ENCODE assay signal across 29 cellular contexts in the genomic region with DNA sequence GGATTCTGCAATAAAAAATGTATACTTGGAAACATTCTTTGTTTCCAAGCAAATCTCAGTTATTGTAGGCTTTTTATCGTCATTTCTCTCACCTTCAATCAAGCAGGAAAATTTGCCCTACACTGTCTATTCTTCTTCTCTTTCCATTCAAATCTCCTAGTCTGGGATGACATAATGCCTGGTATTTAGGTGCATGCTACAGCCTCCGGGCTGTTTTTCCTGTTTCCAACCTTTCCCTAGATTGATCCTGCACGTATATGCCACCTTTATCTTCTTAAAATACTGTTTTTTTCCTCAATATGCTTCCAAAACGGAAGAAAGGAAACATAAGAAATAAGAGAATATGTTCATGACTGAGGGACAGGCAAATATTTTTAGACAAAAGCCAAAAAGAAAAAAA.
"Had no signal": no experiment of that assay in that cellular context is flagged by ENCODE, and none has a peak within 500 bp of the region (broad histone marks: within the 10 kb centered on the region; RNA-seq: fewer than 3 reads in every experiment).

No MANE protein-coding gene starts in this region.

- H3K9me3 Mint-ChIP-seq: natural killer cell treated with Interleukin-12 subunit alpha and Interleukin-12 subunit beta and Interleukin-15 and Interleukin-18, amount 100 ng/mL, for 72 hours; stimulated activated effector memory CD8-positive, alpha-beta T cell treated with anti-CD3 and anti-CD28 coated beads, Interleukin-12 subunit alpha, Interleukin-12 subunit beta, amount 100 ng/mL, for 72 hours; stimulated activated naive CD8-positive, alpha-beta T cell treated with anti-CD3 and anti-CD28 coated beads, Interleukin-15, amount 100 ng/mL, for 72 hours had no signal

- H3K4me3 ChIP-seq: neural progenitor cell, ovary, psoas muscle, right lobe of liver, sigmoid colon, suprapubic skin, testis, tibial artery, transverse colon, upper lobe of left lung, uterus had no signal

- H3K4me3 Mint-ChIP-seq: naive B cell; naive thymus-derived CD8-positive, alpha-beta T cell; natural killer cell treated with Interleukin-12 subunit alpha and Interleukin-12 subunit beta and Interleukin-15 and Interleukin-18, amount 100 ng/mL, for 72 hours; neural progenitor cell; stimulated activated effector memory CD8-positive, alpha-beta T cell treated with anti-CD3 and anti-CD28 coated beads, Interleukin-12 subunit alpha, Interleukin-12 subunit beta, amount 100 ng/mL, for 72 hours; stimulated activated naive CD8-positive, alpha-beta T cell treated with anti-CD3 and anti-CD28 coated beads, Interleukin-15, amount 100 ng/mL, for 72 hours had no signal

- H2AFZ ChIP-seq: neural progenitor cell, parathyroid adenoma had no signal

- H3K27me3 Mint-ChIP-seq: progenitor cell of endocrine pancreas; stimulated activated naive CD8-positive, alpha-beta T cell treated with anti-CD3 and anti-CD28 coated beads, Interleukin-15, amount 100 ng/mL, for 72 hours had no signal

- H3K79me2 ChIP-seq: parathyroid adenoma had no signal

- H3K4me2 ChIP-seq: neural progenitor cell had no signal

- H3K9me3 ChIP-seq: ovary, psoas muscle, right lobe of liver, sigmoid colon, suprapubic skin, testis, tibial artery, transverse colon, upper lobe of left lung, uterus had no signal

- ATAC-seq: naive thymus-derived CD8-positive, alpha-beta T cell; natural killer cell treated with Interleukin-12 subunit alpha and Interleukin-12 subunit beta and Interleukin-15 and Interleukin-18, amount 100 ng/mL, for 72 hours; psoas muscle; right cardiac atrium; right lobe of liver; stimulated activated effector memory CD8-positive, alpha-beta T cell treated with anti-CD3 and anti-CD28 coated beads, Interleukin-12 subunit alpha, Interleukin-12 subunit beta, amount 100 ng/mL, for 72 hours; stimulated activated naive CD8-positive, alpha-beta T cell treated with anti-CD3 and anti-CD28 coated beads, Interleukin-15, amount 100 ng/mL, for 72 hours; stimulated activated naive CD8-positive, alpha-beta T cell treated with anti-CD3 and anti-CD28 coated beads, Interleukin-15, Interleukin-2, amounts not matched to agents 100 U/mL and 50 U/mL, for 24 hours had no signal

- H3K27ac ChIP-seq: neural progenitor cell, parathyroid adenoma, psoas muscle, right lobe of liver, suprapubic skin, testis, tibial artery, transverse colon, upper lobe of left lung, uterus had no signal

- DNase-seq: naive B cell; naive thymus-derived CD8-positive, alpha-beta T cell; occipital lobe; posterior cingulate gyrus; psoas muscle; right cardiac atrium; right lobe of liver; sigmoid colon; small intestine; stimulated activated CD4-positive, alpha-beta T cell treated with anti-CD3 and anti-CD28 coated beads, Interleukin-15, amount 100 ng/mL, for 24 hours; stimulated activated CD4-positive, alpha-beta T cell treated with anti-CD3 and anti-CD28 coated beads, Interleukin-2, amount 100 ng/mL, for 24 hours; stimulated activated CD4-positive, alpha-beta T cell treated with anti-CD3 and anti-CD28 coated beads, Interleukin-2, amount 100 ng/mL, for 48 hours; stimulated activated CD4-positive, alpha-beta T cell treated with anti-CD3 and anti-CD28 coated beads, Interleukin-4, amount 100 ng/mL, for 24 hours; stimulated activated naive CD4-positive, alpha-beta T cell; stimulated activated naive CD8-positive, alpha-beta T cell treated with anti-CD3 and anti-CD28 coated beads, Interleukin-15, amount 100 ng/mL, for 72 hours; stimulated activated naive CD8-positive, alpha-beta T cell treated with anti-CD3 and anti-CD28 coated beads, Interleukin-15, Interleukin-2, amounts not matched to agents 100 U/mL and 50 U/mL, for 24 hours; substantia nigra; testis; tibial artery; transverse colon; uterus had no signal

- H3K9ac ChIP-seq: neural progenitor cell, parathyroid adenoma had no signal

- H3K27me3 ChIP-seq: neural progenitor cell, ovary, right lobe of liver, sigmoid colon, suprapubic skin, testis, tibial artery, transverse colon, upper lobe of left lung, uterus had no signal

- H3K36me3 ChIP-seq: neural progenitor cell, ovary, right lobe of liver, sigmoid colon, suprapubic skin, tibial artery, transverse colon, upper lobe of left lung, uterus had no signal

- H3K27ac Mint-ChIP-seq: naive B cell; naive thymus-derived CD8-positive, alpha-beta T cell; natural killer cell treated with Interleukin-12 subunit alpha and Interleukin-12 subunit beta and Interleukin-15 and Interleukin-18, amount 100 ng/mL, for 72 hours; neural progenitor cell; progenitor cell of endocrine pancreas; stimulated activated effector memory CD8-positive, alpha-beta T cell treated with anti-CD3 and anti-CD28 coated beads, Interleukin-12 subunit alpha, Interleukin-12 subunit beta, amount 100 ng/mL, for 72 hours; stimulated activated naive CD8-positive, alpha-beta T cell treated with anti-CD3 and anti-CD28 coated beads, Interleukin-15, amount 100 ng/mL, for 72 hours had no signal

- H3K4me1 Mint-ChIP-seq: naive B cell; naive thymus-derived CD8-positive, alpha-beta T cell; stimulated activated effector memory CD8-positive, alpha-beta T cell treated with anti-CD3 and anti-CD28 coated beads, Interleukin-12 subunit alpha, Interleukin-12 subunit beta, amount 100 ng/mL, for 72 hours; stimulated activated naive CD8-positive, alpha-beta T cell treated with anti-CD3 and anti-CD28 coated beads, Interleukin-15, amount 100 ng/mL, for 72 hours had no signal

- H3K36me3 Mint-ChIP-seq: naive B cell; natural killer cell treated with Interleukin-12 subunit alpha and Interleukin-12 subunit beta and Interleukin-15 and Interleukin-18, amount 100 ng/mL, for 72 hours; neural progenitor cell; stimulated activated effector memory CD8-positive, alpha-beta T cell treated with anti-CD3 and anti-CD28 coated beads, Interleukin-12 subunit alpha, Interleukin-12 subunit beta, amount 100 ng/mL, for 72 hours had no signal

- H3K4me1 ChIP-seq: parathyroid adenoma, psoas muscle, right lobe of liver, suprapubic skin, testis, tibial artery, upper lobe of left lung, uterus had no signal
